In genomic region chr7:816300-816750, GRCh38 we compare ENCODE assay signal across 8 cellular contexts. TPM values are rescaled to one million over a fixed set of nuclear protein-coding genes. Genes with fewer than 3 reads are reported as not detected.
DNase-seq lines count a peak whose midpoint lies in the region; ATAC-seq and TF ChIP-seq lines count a peak whose summit lies in the region.

No MANE protein-coding gene starts in this region.

- H3K9me3 Mint-ChIP-seq in activated T-cell treated with anti-CD3 and anti-CD28 coated beads, Interleukin-2, amount 50 U/mL, for 72 hours, result no peaks in the 10 kb centered on the region
- H3K9me3 Mint-ChIP-seq in naive thymus-derived CD8-positive, alpha-beta T cell, result no peaks in the 10 kb centered on the region
- H3K9me3 Mint-ChIP-seq in stimulated activated memory B cell treated with anti-CD40 and anti-IgM and Interleukin-4, amounts not matched to agents 10 μg/mL and 1 μg/mL and 100 μg/mL, for 72 hours, result no peaks in the 10 kb centered on the region

- H3K9me2 ChIP-seq in GM23248 (ENCODE audit: insufficient read depth), result no peaks in the 10 kb centered on the region

- 1 to 2% methylated on average over 25 to 30 of the region's 51 CpGs for WGBS in GM23248 (ENCODE audit: low coverage in 1 of 2, low lambda C conversion rate in 2 of 2, missing lambda C conversion rate in 2 of 2), 2 experiments
- no CpG with 5 or more reads among the region's 51 CpGs for WGBS in esophagus muscularis mucosa

- no peak overlapping the region for H3K27ac Mint-ChIP-seq in activated T-cell treated with anti-CD3 and anti-CD28 coated beads, Interleukin-2, amount 50 U/mL, for 72 hours
- peak overlapping the region in 3 of 10 donors; percentile 7 to 84 (median 51) for H3K27ac Mint-ChIP-seq in naive thymus-derived CD8-positive, alpha-beta T cell
- H3K27ac Mint-ChIP-seq in stimulated activated memory B cell treated with anti-CD40 and anti-IgM and Interleukin-4, amounts not matched to agents 10 μg/mL and 1 μg/mL and 100 μg/mL, for 72 hours, result peak overlapping the region; percentile 83

- peaks cover 41% of the 10 kb centered on the region for H3F3A ChIP-seq in GM23248 (ENCODE audit: insufficient read depth)

- POLR2A ChIA-PET in naive thymus-derived CD8-positive, alpha-beta T cell (lab: Charles Lee), result interaction anchor here (1.0 to 2.0 kb wide), 4 partner anchors 15 to 159 kb away, joined by 3 to 21 read pairs (median 10); partner anchors contain the start of genes COX19, GET4 and SUN1

- H3K4me2 ChIP-seq in DND-41 (ENCODE audit: insufficient read depth, low read length) (peak overlapping the region; percentile 47; the same call in 1 of the 2 replicates), GM23248 (ENCODE audit: unreplicated experiment) (peak overlapping the region; percentile 77)

- TF ChIP-seq CTCF in DND-41 (IDR thresholded peaks at IDR 0.05; ENCODE audit: borderline replicate concordance, extremely low read depth, low read length, poor library complexity, severe bottlenecking) (no peak), Peyer's patch (IDR thresholded peaks at IDR 0.05) (no peak), esophagus muscularis mucosa (IDR thresholded peaks at IDR 0.05) (no peak)

- H3K4me3 Mint-ChIP-seq in activated T-cell treated with anti-CD3 and anti-CD28 coated beads, Interleukin-2, amount 50 U/mL, for 72 hours, result peak overlapping the region; percentile 85 to 89
- H3K4me3 Mint-ChIP-seq in naive thymus-derived CD8-positive, alpha-beta T cell, result peak overlapping the region; percentile 22 to 88 (median 71)
- peak overlapping the region; percentile 83 for H3K4me3 Mint-ChIP-seq in stimulated activated memory B cell treated with anti-CD40 and anti-IgM and Interleukin-4, amounts not matched to agents 10 μg/mL and 1 μg/mL and 100 μg/mL, for 72 hours

- H3K27ac ChIP-seq in DND-41 (ENCODE audit: low read length) (no peak overlapping the region), GM23248 (no peak overlapping the region), Peyer's patch (peak overlapping the region; percentile 22 to 91 (median 83)), esophagus muscularis mucosa (replicated peaks in 1 of 4) (peak overlapping the region; percentile 95 to 98 (median 96))

- H2AFZ ChIP-seq in DND-41 (ENCODE audit: low read depth, low read length) (no peak overlapping the region), GM23248 (no peak overlapping the region)

- intact Hi-C loops in esophagus muscularis mucosa (cut with DNase I), result no loop called here

- H3K9ac ChIP-seq in DND-41 (ENCODE audit: low read depth, low read length) (peak overlapping the region; percentile 75; the same call in 1 of the 2 replicates), GM23248 (peak overlapping the region; percentile 59)

- H3K27me3 ChIP-seq in DND-41 (ENCODE audit: insufficient read depth, low read length, poor library complexity) (peaks cover 3% of the 10 kb centered on the region), GM23248 (replicated peaks; ENCODE audit: insufficient read depth) (no peaks in the 10 kb centered on the region), Peyer's patch (no peaks in the 10 kb centered on the region), esophagus muscularis mucosa (peaks cover 0 to 5% (median 0%) of the 10 kb centered on the region in 4 donors)

- H3K27me3 Mint-ChIP-seq in activated T-cell treated with anti-CD3 and anti-CD28 coated beads, Interleukin-2, amount 50 U/mL, for 72 hours (ENCODE audit: low read depth), result peaks cover 19% of the 10 kb centered on the region
- peaks cover 0 to 5% (median 0%) of the 10 kb centered on the region in 5 donors for H3K27me3 Mint-ChIP-seq in naive thymus-derived CD8-positive, alpha-beta T cell
- no peaks in the 10 kb centered on the region for H3K27me3 Mint-ChIP-seq in stimulated activated memory B cell treated with anti-CD40 and anti-IgM and Interleukin-4, amounts not matched to agents 10 μg/mL and 1 μg/mL and 100 μg/mL, for 72 hours

- peaks cover 71% of the 10 kb centered on the region for H3K4me1 Mint-ChIP-seq in activated T-cell treated with anti-CD3 and anti-CD28 coated beads, Interleukin-2, amount 50 U/mL, for 72 hours (ENCODE audit: low read depth)
- peaks cover 39 to 67% (median 62%) of the 10 kb centered on the region in 4 donors for H3K4me1 Mint-ChIP-seq in naive thymus-derived CD8-positive, alpha-beta T cell
- peaks cover 68% of the 10 kb centered on the region for H3K4me1 Mint-ChIP-seq in stimulated activated memory B cell treated with anti-CD40 and anti-IgM and Interleukin-4, amounts not matched to agents 10 μg/mL and 1 μg/mL and 100 μg/mL, for 72 hours

- peaks cover 0 to 2% of the 10 kb centered on the region in 2 donors for H3K36me3 Mint-ChIP-seq in activated T-cell treated with anti-CD3 and anti-CD28 coated beads, Interleukin-2, amount 50 U/mL, for 72 hours (ENCODE audit: insufficient read depth in 2 of 2)
- peaks cover 0 to 9% (median 2%) of the 10 kb centered on the region in 3 donors for H3K36me3 Mint-ChIP-seq in naive thymus-derived CD8-positive, alpha-beta T cell
- peaks cover 10% of the 10 kb centered on the region for H3K36me3 Mint-ChIP-seq in stimulated activated memory B cell treated with anti-CD40 and anti-IgM and Interleukin-4, amounts not matched to agents 10 μg/mL and 1 μg/mL and 100 μg/mL, for 72 hours

- no peak for TF ChIP-seq EP300 in esophagus muscularis mucosa (IDR thresholded peaks at IDR 0.05)

- H3K9me3 ChIP-seq in DND-41 (ENCODE audit: insufficient read depth, low read length, severe bottlenecking) (no peaks in the 10 kb centered on the region), GM23248 (ENCODE audit: low read depth) (no peaks in the 10 kb centered on the region), Peyer's patch (no peaks in the 10 kb centered on the region), esophagus muscularis mucosa (no peaks in the 10 kb centered on the region)

- H4K20me1 ChIP-seq in DND-41 (ENCODE audit: insufficient read depth, low read length) (peaks cover 54% of the 10 kb centered on the region), GM23248 (ENCODE audit: insufficient read depth) (no peaks in the 10 kb centered on the region)

- DNase-seq in DND-41 (peak; percentile 97), GM23248 (peak; percentile 99), Kasumi-1 (lab: John Stamatoyannopoulos, UW) (peak; percentile 60 to 70), Peyer's patch (peak; percentile 96 to 99 (median 98)), esophagus muscularis mucosa (ENCODE audit: extremely low spot score) (peak; percentile 99)
- peak; percentile 97 for DNase-seq in activated T-cell treated with anti-CD3 and anti-CD28 coated beads, Interleukin-2, amount 50 U/mL, for 72 hours
- peak; percentile 91 to 98 (median 96) for DNase-seq in naive thymus-derived CD8-positive, alpha-beta T cell

- peak; percentile 71 to 72 for TF ChIP-seq POLR2A in Peyer's patch (IDR thresholded peaks at IDR 0.05)
- peak; percentile 58 for TF ChIP-seq POLR2A in esophagus muscularis mucosa (IDR thresholded peaks at IDR 0.05; ENCODE audit: low read depth)

- H3K36me3 ChIP-seq in DND-41 (ENCODE audit: insufficient read depth, low read length), result no peaks in the 10 kb centered on the region
- H3K36me3 ChIP-seq in GM23248 (ENCODE audit: low read depth), result no peaks in the 10 kb centered on the region
- H3K36me3 ChIP-seq in Peyer's patch, result no peaks in the 10 kb centered on the region
- no peaks in the 10 kb centered on the region for H3K36me3 ChIP-seq in esophagus muscularis mucosa

- peaks cover 46% of the 10 kb centered on the region for H3K4me1 ChIP-seq in DND-41 (ENCODE audit: insufficient read depth, low read length)
- H3K4me1 ChIP-seq in GM23248 (ENCODE audit: insufficient read depth), result peaks cover 33% of the 10 kb centered on the region
- H3K4me1 ChIP-seq in Peyer's patch, result peaks cover 0 to 38% (median 7%) of the 10 kb centered on the region in 4 donors
- H3K4me1 ChIP-seq in esophagus muscularis mucosa, result peaks cover 70 to 90% (median 86%) of the 10 kb centered on the region in 4 donors

- peak overlapping the region in 1 of 2 experiments; percentile 95; a peak in 2 of 4 replicates for H3K4me3 ChIP-seq in DND-41 (ENCODE audit: low read depth in 1 of 2, low read length in 2 of 2)
- H3K4me3 ChIP-seq in GM23248, result peak overlapping the region; percentile 87
- peak overlapping the region; percentile 64 to 96 (median 83) for H3K4me3 ChIP-seq in Peyer's patch
- peak overlapping the region; percentile 82 to 93 (median 89) for H3K4me3 ChIP-seq in esophagus muscularis mucosa

- ATAC-seq in DND-41 (ENCODE audit: insufficient read depth, low read depth), result peak; percentile 98
- ATAC-seq in activated T-cell treated with anti-CD3 and anti-CD28 coated beads, Interleukin-2, amount 50 U/mL, for 72 hours (replicated peaks in 1 of 2), result peak; percentile 97 to 98
- ATAC-seq in naive thymus-derived CD8-positive, alpha-beta T cell, result peak; percentile 92 to 95
- ATAC-seq in stimulated activated memory B cell treated with anti-CD40 and anti-IgM and Interleukin-4, amounts not matched to agents 10 μg/mL and 1 μg/mL and 100 μg/mL, for 72 hours, result peak; percentile 98

- H3K79me2 ChIP-seq in DND-41 (ENCODE audit: insufficient read depth, low read length) (peaks cover 47% of the 10 kb centered on the region), GM23248 (ENCODE audit: insufficient read depth) (peaks cover 45% of the 10 kb centered on the region)

- in situ Hi-C loops in GM23248 (cut with MboI), result no loop called here

RNA-seq across cellular contexts. Expression of gene SUN1, which starts 16.0 kb away (rescaled TPM):
- total RNA-seq in GM23248 (2014; rRNA removed; shearing (Covaris generic)), result 104 and 110 TPM in 2 replicates
- 65.6 and 74.0 TPM in 2 replicates for polyA plus RNA-seq in GM23248 (2016; fragmentation: Nextera tagmentation; extraction: Ambion mirVana)
- total RNA-seq in Peyer's patch, result 100 to 1,000 TPM; 113 to 259 (median 192) TPM
- total RNA-seq in activated T-cell treated with anti-CD3 and anti-CD28 coated beads, Interleukin-2, amount 50 U/mL, for 72 hours, result 10 to 100 TPM; 77.9 to 84.4 TPM
- total RNA-seq in esophagus muscularis mucosa, result 100 to 1,000 TPM; 132 to 149 (median 147) TPM
- 100 to 1,000 TPM; 194 to 198 TPM for total RNA-seq in naive thymus-derived CD8-positive, alpha-beta T cell
- polyA plus RNA-seq in naive thymus-derived CD8-positive, alpha-beta T cell, result 10 to 100 TPM; 26.1 to 37.5 (median 27.9) TPM

Comparison
In these comparisons a context has a peak if more than half of its experiments do, and no peak if none do; other contexts are left out.
1. H3K27ac ChIP-seq: peak in Peyer's patch (4 of 4) and esophagus muscularis mucosa (4 of 4); none in DND-41 (single experiment) and GM23248 (single experiment).
2. Peak in every context shown above with its lines, with median percentiles within 50 percentile points of each other: ATAC-seq, DNase-seq and H3K4me3 Mint-ChIP-seq.